ENCODE assay signal across 10 cellular contexts in genomic region chr16:8712589-8713361, GRCh38. TPM values are rescaled to one million over a fixed set of nuclear protein-coding genes. Genes with fewer than 3 reads are reported as not detected.
A peak's percentile ranks its signal among the peaks of the same experiment; 100 is the strongest.
DNase-seq lines count a peak whose midpoint lies in the region; ATAC-seq and TF ChIP-seq lines count a peak whose summit lies in the region.
"Had no signal": no experiment of that assay in that cellular context is flagged by ENCODE, and none has a peak within 500 bp of the region (broad histone marks: within the 10 kb centered on the region; RNA-seq: fewer than 3 reads in every experiment).

No MANE protein-coding gene starts in this region.

- peaks cover 8% of the 10 kb centered on the region; the same call in 1 of the 2 replicates for H3K4me1 ChIP-seq in BE2C

- no peaks in the 10 kb centered on the region for H3K9me3 ChIP-seq in BE2C
- H3K9me3 ChIP-seq: body of pancreas had no signal

- no peak for TF ChIP-seq CTCF in BE2C (IDR thresholded peaks at IDR 0.05; ENCODE audit: low read depth, low read length)

- DNase-seq in BE2C: peak; percentile 71
- peak; percentile 74 to 83 for DNase-seq in NCI-H1930 (lab: John Stamatoyannopoulos, UW)
- DNase-seq in amygdala (lab: John Stamatoyannopoulos, UW): peak in 48 of 56 donors; percentile 6 to 81 (median 48)
- DNase-seq in inferior parietal cortex (ENCODE audit: extremely low spot score): peak; percentile 69

- H3K27me3 ChIP-seq in BE2C: no peaks in the 10 kb centered on the region
- H3K27me3 ChIP-seq: body of pancreas had no signal

- no peaks in the 10 kb centered on the region for H3K36me3 ChIP-seq in BE2C

- H3K4me3 ChIP-seq in BE2C (ENCODE audit: low read depth, low read length): peak overlapping the region; percentile 63
- H3K4me3 ChIP-seq: body of pancreas, smooth muscle cell had no signal

- ATAC-seq in HG02642 (IDR thresholded peaks at IDR 0.05; ENCODE audit: poor library complexity, unreplicated experiment) (no peak), HG02759 (IDR thresholded peaks at IDR 0.05; ENCODE audit: unreplicated experiment) (no peak), GM18868 (IDR thresholded peaks at IDR 0.05; ENCODE audit: unreplicated experiment) (no peak)
- ATAC-seq in activated CD4-positive, CD25-positive, alpha-beta regulatory T cell treated with anti-CD3 and anti-CD28 coated beads, Interleukin-2, amount 50 U/mL, for 24 hours: no peak
- ATAC-seq: body of pancreas had no signal

RNA-seq across cellular contexts. Expression of gene ABAT, which starts 38.4 kb away (rescaled TPM):
- 20.4 TPM for polyA plus RNA-seq in BE2C (2012; ENCODE audit: insufficient read depth, insufficient read length, low read depth)
